ENCODE assay signal across 9 cellular contexts in genomic region chr19:17775991-17776803, GRCh38. TPM values are rescaled to one million over a fixed set of nuclear protein-coding genes. Genes with fewer than 3 reads are reported as not detected.
DNase-seq lines count a peak whose midpoint lies in the region; ATAC-seq and FAIRE-seq lines count a peak whose summit lies in the region.
"Had no signal": no experiment of that assay in that cellular context is flagged by ENCODE, and none has a peak within 500 bp of the region (broad histone marks: within the 10 kb centered on the region; RNA-seq: fewer than 3 reads in every experiment).

No MANE protein-coding gene starts in this region.

- intact Hi-C loops in activated T-helper 1 cell treated with anti-CD3 and anti-CD28 coated beads, Interleukin-12 subunit alpha, Interleukin-12 subunit beta, Interleukin-2, Interleukin-4 antibody, amounts not matched to agents 30 ng/mL and 10 ng/mL and 1 ng/mL, durations not matched to agents 14 hours and 24 hours and 36 hours (cut with micrococcal nuclease), result loop anchor here (2.0 kb wide), 1 partner anchor 71 kb away; no protein-coding TSS in a partner anchor

- DNase-seq in AG20443 (ENCODE audit: low spot score) (peak; percentile 50), GM19239 (ENCODE audit: insufficient read length, low spot score) (peak; percentile 78), COLO829 (ENCODE audit: low spot score) (no peak), putamen (ENCODE audit: low spot score) (no peak), SW480 (ENCODE audit: low spot score) (no peak)
- DNase-seq in activated T-helper 1 cell treated with anti-CD3 and anti-CD28 coated beads, Interleukin-12 subunit alpha, Interleukin-12 subunit beta, Interleukin-2, Interleukin-4 antibody, amounts not matched to agents 30 ng/mL and 10 ng/mL and 1 ng/mL, durations not matched to agents 14 hours and 24 hours and 36 hours (ENCODE audit: low spot score), result no peak
- no peak for DNase-seq in stimulated activated CD4-positive, alpha-beta T cell treated with anti-CD3 and anti-CD28 coated beads, Interleukin-4, amount 100 ng/mL, for 24 hours

- peak; percentile 84 for FAIRE-seq in GM19239 (lab: Jason Lieb, UNC)

- H3K4me1 Mint-ChIP-seq in activated T-helper 1 cell treated with anti-CD3 and anti-CD28 coated beads, Interleukin-12 subunit alpha, Interleukin-12 subunit beta, Interleukin-2, Interleukin-4 antibody, amounts not matched to agents 30 ng/mL and 10 ng/mL and 1 ng/mL, durations not matched to agents 14 hours and 24 hours and 36 hours (ENCODE audit: low read depth), result peaks cover 6% of the 10 kb centered on the region

- H3K27ac Mint-ChIP-seq in activated T-helper 1 cell treated with anti-CD3 and anti-CD28 coated beads, Interleukin-12 subunit alpha, Interleukin-12 subunit beta, Interleukin-2, Interleukin-4 antibody, amounts not matched to agents 30 ng/mL and 10 ng/mL and 1 ng/mL, durations not matched to agents 14 hours and 24 hours and 36 hours, result peak overlapping the region; percentile 79
- H3K27ac Mint-ChIP-seq: WTC11 had no signal

- H3K27me3 Mint-ChIP-seq in activated T-helper 1 cell treated with anti-CD3 and anti-CD28 coated beads, Interleukin-12 subunit alpha, Interleukin-12 subunit beta, Interleukin-2, Interleukin-4 antibody, amounts not matched to agents 30 ng/mL and 10 ng/mL and 1 ng/mL, durations not matched to agents 14 hours and 24 hours and 36 hours (ENCODE audit: insufficient read depth), result no peaks in the 10 kb centered on the region

- ATAC-seq in HG03039 (IDR thresholded peaks at IDR 0.05; ENCODE audit: unreplicated experiment), result peak; percentile 49

- peaks cover 30% of the 10 kb centered on the region for H3K36me3 Mint-ChIP-seq in activated T-helper 1 cell treated with anti-CD3 and anti-CD28 coated beads, Interleukin-12 subunit alpha, Interleukin-12 subunit beta, Interleukin-2, Interleukin-4 antibody, amounts not matched to agents 30 ng/mL and 10 ng/mL and 1 ng/mL, durations not matched to agents 14 hours and 24 hours and 36 hours (ENCODE audit: low read depth)

- H3K9me3 Mint-ChIP-seq in activated T-helper 1 cell treated with anti-CD3 and anti-CD28 coated beads, Interleukin-12 subunit alpha, Interleukin-12 subunit beta, Interleukin-2, Interleukin-4 antibody, amounts not matched to agents 30 ng/mL and 10 ng/mL and 1 ng/mL, durations not matched to agents 14 hours and 24 hours and 36 hours, result no peaks in the 10 kb centered on the region
- H3K9me3 Mint-ChIP-seq: WTC11 had no signal

- H3K4me3 Mint-ChIP-seq in activated T-helper 1 cell treated with anti-CD3 and anti-CD28 coated beads, Interleukin-12 subunit alpha, Interleukin-12 subunit beta, Interleukin-2, Interleukin-4 antibody, amounts not matched to agents 30 ng/mL and 10 ng/mL and 1 ng/mL, durations not matched to agents 14 hours and 24 hours and 36 hours, result no peak overlapping the region
- H3K4me3 Mint-ChIP-seq: WTC11 had no signal

RNA-seq across cellular contexts. Expression of gene B3GNT3, which starts 18.7 kb away (rescaled TPM):
- not detected in 2 replicates for total RNA-seq in activated T-helper 1 cell treated with anti-CD3 and anti-CD28 coated beads, Interleukin-12 subunit alpha, Interleukin-12 subunit beta, Interleukin-2, Interleukin-4 antibody, amounts not matched to agents 30 ng/mL and 10 ng/mL and 1 ng/mL, durations not matched to agents 14 hours and 24 hours and 36 hours

RNA-seq across cellular contexts. Expression of gene FCHO1, which starts 24.9 kb away (rescaled TPM):
- 88.6 and 93.6 TPM in 2 replicates for total RNA-seq in activated T-helper 1 cell treated with anti-CD3 and anti-CD28 coated beads, Interleukin-12 subunit alpha, Interleukin-12 subunit beta, Interleukin-2, Interleukin-4 antibody, amounts not matched to agents 30 ng/mL and 10 ng/mL and 1 ng/mL, durations not matched to agents 14 hours and 24 hours and 36 hours

RNA-seq across cellular contexts. Expression of gene INSL3, which starts 45.1 kb away (rescaled TPM):
- 8.7 and 9.3 TPM in 2 replicates for total RNA-seq in activated T-helper 1 cell treated with anti-CD3 and anti-CD28 coated beads, Interleukin-12 subunit alpha, Interleukin-12 subunit beta, Interleukin-2, Interleukin-4 antibody, amounts not matched to agents 30 ng/mL and 10 ng/mL and 1 ng/mL, durations not matched to agents 14 hours and 24 hours and 36 hours

RNA-seq across cellular contexts. Expression of gene MAP1S, which starts 56.9 kb away (rescaled TPM):
- total RNA-seq in activated T-helper 1 cell treated with anti-CD3 and anti-CD28 coated beads, Interleukin-12 subunit alpha, Interleukin-12 subunit beta, Interleukin-2, Interleukin-4 antibody, amounts not matched to agents 30 ng/mL and 10 ng/mL and 1 ng/mL, durations not matched to agents 14 hours and 24 hours and 36 hours, result 81.7 and 83.7 TPM in 2 replicates

Comparison
In these comparisons a context has a peak if more than half of its experiments do, and no peak if none do; other contexts are left out.
1. DNase-seq: peak in AG20443 (single experiment) and GM19239 (single experiment); none in activated T-helper 1 cell treated with anti-CD3 and anti-CD28 coated beads, Interleukin-12 subunit alpha, Interleukin-12 subunit beta, Interleukin-2, Interleukin-4 antibody, amounts not matched to agents 30 ng/mL and 10 ng/mL and 1 ng/mL, durations not matched to agents 14 hours and 24 hours and 36 hours (single experiment), COLO829 (single experiment), stimulated activated CD4-positive, alpha-beta T cell treated with anti-CD3 and anti-CD28 coated beads, Interleukin-4, amount 100 ng/mL, for 24 hours (single experiment), putamen (single experiment) and SW480 (single experiment).